In the genomic region with DNA sequence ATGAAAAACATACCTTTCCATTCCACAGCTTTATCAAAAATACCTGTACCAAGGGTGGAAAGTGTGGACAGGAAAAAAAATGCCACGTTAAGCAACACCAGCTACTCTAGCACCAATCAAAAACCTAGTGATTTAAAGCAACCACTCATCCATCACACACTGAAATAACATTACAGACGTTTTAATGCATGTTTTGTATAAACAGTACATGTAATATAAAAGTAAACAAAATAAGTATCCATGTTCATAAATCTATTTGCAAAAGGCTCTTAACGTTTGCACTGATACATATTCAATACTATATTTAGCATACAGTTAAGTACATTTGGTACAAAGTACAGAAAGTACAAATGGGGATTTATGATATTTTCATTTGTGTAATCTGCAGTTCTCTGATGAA, we compare ENCODE assay signal across 23 cellular contexts.
"Had no signal": no experiment of that assay in that cellular context is flagged by ENCODE, and none has a peak within 500 bp of the region (broad histone marks: within the 10 kb centered on the region; RNA-seq: fewer than 3 reads in every experiment).

No MANE protein-coding gene starts in this region.

- H3K4me1 ChIP-seq: vagina had no signal

- DNase-seq: activated CD4-positive, alpha-beta T cell treated with anti-CD3 and anti-CD28 coated beads for 4 hours; activated CD4-positive, alpha-beta T cell treated with anti-CD3 and anti-CD28 coated beads, Interleukin-2, amount 50 U/mL, for 4 hours; activated naive CD4-positive, alpha-beta T cell; activated T-cell treated with anti-CD3 and anti-CD28 coated beads for 4 hours; activated T-cell treated with anti-CD3 and anti-CD28 coated beads, Interleukin-2, amount 50 U/mL, for 72 hours; anterior cingulate cortex; dorsolateral prefrontal cortex; effector memory CD4-positive, alpha-beta T cell; glutamatergic neuron; islet precursor cell; stimulated activated CD4-positive, alpha-beta T cell treated with anti-CD3 and anti-CD28 coated beads, Interleukin-4, amount 100 ng/mL, for 1 hour; stimulated activated naive CD8-positive, alpha-beta T cell treated with anti-CD3 and anti-CD28 coated beads, Interleukin-15, Interleukin-2, amounts not matched to agents 100 U/mL and 50 U/mL, for 24 hours; T-helper 1 cell had no signal

- H3K27ac ChIP-seq: cardiac muscle cell, coronary artery, right lobe of liver, upper lobe of left lung, vagina had no signal

- H3K36me3 ChIP-seq: gastrocnemius medialis, vagina had no signal

- H3K27ac Mint-ChIP-seq: activated T-cell treated with anti-CD3 and anti-CD28 coated beads, Interleukin-2, amount 50 U/mL, for 72 hours; memory B cell; natural killer cell treated with Interleukin-12 subunit alpha and Interleukin-12 subunit beta and Interleukin-15 and Interleukin-18, amount 100 ng/mL, for 72 hours; T-helper 2 cell treated with Interferon-gamma antibody and Interleukin-4, amounts not matched to agents 5 μg/mL and 100 μg/mL, for 36 hours had no signal

- ATAC-seq: activated naive CD4-positive, alpha-beta T cell treated with anti-CD3 and anti-CD28 coated beads, Interleukin-2, amount 50 U/mL, for 72 hours; activated T-cell treated with anti-CD3 and anti-CD28 coated beads, Interleukin-2, amount 50 U/mL, for 72 hours; natural killer cell treated with Interleukin-12 subunit alpha and Interleukin-12 subunit beta and Interleukin-15 and Interleukin-18, amount 100 ng/mL, for 72 hours; stimulated activated naive CD8-positive, alpha-beta T cell treated with anti-CD3 and anti-CD28 coated beads, Interleukin-15, Interleukin-2, amounts not matched to agents 100 U/mL and 50 U/mL, for 24 hours had no signal

- H3K36me3 Mint-ChIP-seq: natural killer cell treated with Interleukin-12 subunit alpha and Interleukin-12 subunit beta and Interleukin-15 and Interleukin-18, amount 100 ng/mL, for 72 hours had no signal

- H3K4me3 Mint-ChIP-seq: activated T-cell treated with anti-CD3 and anti-CD28 coated beads, Interleukin-2, amount 50 U/mL, for 72 hours; memory B cell; natural killer cell treated with Interleukin-12 subunit alpha and Interleukin-12 subunit beta and Interleukin-15 and Interleukin-18, amount 100 ng/mL, for 72 hours; T-helper 2 cell treated with Interferon-gamma antibody and Interleukin-4, amounts not matched to agents 5 μg/mL and 100 μg/mL, for 36 hours had no signal

- H3K9me3 ChIP-seq: gastrocnemius medialis, right lobe of liver, upper lobe of left lung, vagina had no signal

- H3K9me3 Mint-ChIP-seq: activated naive CD4-positive, alpha-beta T cell treated with anti-CD3 and anti-CD28 coated beads, Interleukin-2, amount 50 U/mL, for 72 hours; activated T-cell treated with anti-CD3 and anti-CD28 coated beads, Interleukin-2, amount 50 U/mL, for 72 hours; memory B cell; natural killer cell treated with Interleukin-12 subunit alpha and Interleukin-12 subunit beta and Interleukin-15 and Interleukin-18, amount 100 ng/mL, for 72 hours; T-helper 2 cell treated with Interferon-gamma antibody and Interleukin-4, amounts not matched to agents 5 μg/mL and 100 μg/mL, for 36 hours had no signal

- H3K27me3 ChIP-seq: cardiac muscle cell, dorsolateral prefrontal cortex, gastrocnemius medialis, right lobe of liver, upper lobe of left lung, vagina had no signal

- H3K27me3 Mint-ChIP-seq: memory B cell; natural killer cell treated with Interleukin-12 subunit alpha and Interleukin-12 subunit beta and Interleukin-15 and Interleukin-18, amount 100 ng/mL, for 72 hours had no signal

- H3K4me3 ChIP-seq: cardiac muscle cell, coronary artery, dorsolateral prefrontal cortex, gastrocnemius medialis, right lobe of liver, upper lobe of left lung, vagina had no signal
